In the genomic region with DNA sequence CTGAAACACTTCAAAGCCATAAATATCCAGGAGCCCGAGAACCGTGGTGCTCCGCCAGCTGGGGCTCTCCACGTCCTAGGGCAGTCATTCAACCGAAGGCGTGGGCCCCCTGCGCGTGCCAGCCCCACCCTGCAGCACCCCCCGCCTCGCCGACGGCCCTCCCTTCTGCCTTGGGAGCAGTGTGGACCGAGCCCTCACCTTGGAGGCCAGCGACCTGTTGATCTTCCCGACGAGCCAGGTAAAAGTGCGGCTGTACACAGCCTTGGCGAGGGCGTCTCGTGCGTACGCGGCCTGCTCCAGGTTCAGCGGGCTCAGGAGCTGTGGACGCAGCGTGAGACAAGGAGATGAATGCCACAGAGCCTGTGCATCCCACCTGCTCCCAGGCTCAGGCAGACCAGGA, we compare ENCODE assay signal across 16 cellular contexts. TPM values are rescaled to one million over a fixed set of nuclear protein-coding genes. Genes with fewer than 3 reads are reported as not detected.
DNase-seq lines count a peak whose midpoint lies in the region; FAIRE-seq and TF ChIP-seq lines count a peak whose summit lies in the region.
"Had no signal": no experiment of that assay in that cellular context is flagged by ENCODE, and none has a peak within 500 bp of the region (broad histone marks: within the 10 kb centered on the region; RNA-seq: fewer than 3 reads in every experiment).

No MANE protein-coding gene starts in this region.

- no peak for TF ChIP-seq CTCF in RWPE1 (conservative IDR thresholded peaks at IDR 0.05; ENCODE audit: low read depth)
- TF ChIP-seq CTCF in H1 (IDR thresholded peaks at IDR 0.05; ENCODE audit: control extremely low read depth in 1 of 3, insufficient read depth in 1 of 3, low read depth in 1 of 3, low read length in 3 of 3), result no peak
- no peak for TF ChIP-seq CTCF in nephron progenitor cell (IDR thresholded peaks at IDR 0.05)
- TF ChIP-seq CTCF in glutamatergic neuron (IDR thresholded peaks at IDR 0.05; ENCODE audit: partially characterized antibody, unreplicated experiment), result no peak

- peak overlapping the region; percentile 82 for H3K27ac Mint-ChIP-seq in nephron progenitor cell
- no peak overlapping the region for H3K27ac Mint-ChIP-seq in glutamatergic neuron (ENCODE audit: unreplicated experiment)
- H3K27ac Mint-ChIP-seq: B cell; CD8-positive, alpha-beta T cell had no signal

- 94% methylated on average over 18 of the region's 26 CpGs; no CpG with 5 or more reads in 1 of the 2 experiments for WGBS in H1 (ENCODE audit: extremely low coverage in 1 of 2, insufficient coverage in 1 of 2, insufficient read length in 1 of 2, insufficient replicate concordance in 2 of 2, low coverage in 1 of 2, low lambda C conversion rate in 2 of 2, missing lambda C conversion rate in 1 of 2), 2 experiments

- no peaks in the 10 kb centered on the region for H3K9me3 Mint-ChIP-seq in nephron progenitor cell
- H3K9me3 Mint-ChIP-seq in glutamatergic neuron (ENCODE audit: unreplicated experiment), result peaks cover 7% of the 10 kb centered on the region
- H3K9me3 Mint-ChIP-seq: CD8-positive, alpha-beta T cell had no signal

- peak overlapping the region; percentile 45 for H3K27ac ChIP-seq in RWPE1
- H3K27ac ChIP-seq in H1 (ENCODE audit: low read depth, low read length), result no peak overlapping the region
- H3K27ac ChIP-seq: BLaER1 treated with 17β-estradiol and CSF1 and Interleukin-3, amounts not matched to agents 10 nM and 100 nM; HL-60 had no signal

- peaks cover 9 to 51% (median 34%) of the 10 kb centered on the region in 4 experiments; a peak in 6 of 8 replicates for H3K36me3 ChIP-seq in H1 (ENCODE audit: control insufficient read depth in 2 of 4, insufficient read depth in 4 of 4, low read length in 3 of 4)

- H4K91ac ChIP-seq in H1 (replicated peaks; ENCODE audit: insufficient read length, low read length), result no peak overlapping the region

- no peak overlapping the region for H3K4me3 Mint-ChIP-seq in nephron progenitor cell
- no peak overlapping the region for H3K4me3 Mint-ChIP-seq in glutamatergic neuron (ENCODE audit: unreplicated experiment)
- H3K4me3 Mint-ChIP-seq: B cell; CD8-positive, alpha-beta T cell had no signal

- no peaks in the 10 kb centered on the region; the same call in 1 of the 2 replicates for H3K79me1 ChIP-seq in H1 (ENCODE audit: low read depth, low read length)

- DNase-seq in RWPE1 (ENCODE audit: low spot score) (no peak), H1 (ENCODE audit: low read depth in 1 of 2, low spot score in 2 of 2) (no peak), nephron progenitor cell (no peak), T1000 (lab: John Stamatoyannopoulos, UW) (no peak), OCI-M2 (lab: John Stamatoyannopoulos, UW; ENCODE audit: unreplicated experiment) (no peak), glutamatergic neuron (no peak)
- DNase-seq: Calu3; CD8-positive, alpha-beta T cell; DMS79 treated with DMSO at 0.1 percent for 48 hours; GF-D8 had no signal

- H3K4me1 ChIP-seq in H1 (replicated peaks in 1 of 4; ENCODE audit: control insufficient read depth in 3 of 4, insufficient read depth in 4 of 4, low read length in 3 of 4), result peaks cover 0 to 7% (median 0%) of the 10 kb centered on the region in 4 experiments; a peak in 3 of 7 replicates
- H3K4me1 ChIP-seq: HAP-1 had no signal

- no peak for FAIRE-seq in H1 (lab: Jason Lieb, UNC)
- FAIRE-seq: GM12878, GM19239 had no signal

- no peak overlapping the region for H2BK20ac ChIP-seq in H1 (ENCODE audit: low read length)

- H3K4me2 ChIP-seq in H1 (ENCODE audit: insufficient read depth in 1 of 2, low read depth in 2 of 2, low read length in 2 of 2), result no peak overlapping the region
- H3K4me2 ChIP-seq: BLaER1 treated with 17β-estradiol and CSF1 and Interleukin-3, amounts not matched to agents 10 nM and 100 nM had no signal

- H3K4me1 Mint-ChIP-seq in nephron progenitor cell, result peaks cover 71% of the 10 kb centered on the region
- H3K4me1 Mint-ChIP-seq in glutamatergic neuron (ENCODE audit: low read depth, unreplicated experiment), result peaks cover 15% of the 10 kb centered on the region

- no peak overlapping the region for H3K14ac ChIP-seq in H1 (ENCODE audit: insufficient read length)

- peaks cover 0 to 10% of the 10 kb centered on the region in 2 experiments for H4K20me1 ChIP-seq in H1 (replicated peaks in 1 of 2; ENCODE audit: control insufficient read depth in 1 of 2, insufficient read depth in 2 of 2, low read length in 2 of 2)

- POLR2A ChIA-PET in RWPE1 (lab: Yijun Ruan, JAX; ENCODE audit: low non-redundant PET) (interaction anchor here (0.5 kb wide), 1 partner anchor 1105 kb away, joined by 3 read pairs; no protein-coding TSS in a partner anchor), H1 (lab: Charles Lee; ENCODE audit: partially characterized antibody) (interaction anchor here (1.2 to 2.2 kb wide), 3 partner anchors 9 to 19 kb away, joined by 3 to 7 read pairs (median 6); no protein-coding TSS in a partner anchor)

- H3K9me3 ChIP-seq in H1 (ENCODE audit: insufficient read depth in 2 of 2, low read depth in 1 of 2, low read length in 1 of 2), result no peaks in the 10 kb centered on the region
- H3K9me3 ChIP-seq: BLaER1 treated with 17β-estradiol and CSF1 and Interleukin-3, amounts not matched to agents 10 nM and 100 nM; HAP-1 had no signal

- H4K5ac ChIP-seq in H1 (ENCODE audit: insufficient read length, low read depth, low read length), result no peak overlapping the region

- H3K27me3 ChIP-seq in H1 (replicated peaks in 1 of 4; ENCODE audit: control insufficient read depth in 3 of 4, extremely low read depth in 1 of 4, insufficient read depth in 3 of 4, low read length in 3 of 4), result no peaks in the 10 kb centered on the region
- H3K27me3 ChIP-seq: BLaER1 treated with 17β-estradiol and CSF1 and Interleukin-3, amounts not matched to agents 10 nM and 100 nM had no signal

- no peak overlapping the region for H2AK5ac ChIP-seq in H1 (ENCODE audit: low read depth, low read length)

- H2BK12ac ChIP-seq in H1 (ENCODE audit: low read depth, low read length), result no peak overlapping the region

- H3K79me2 ChIP-seq in H1 (ENCODE audit: control insufficient read depth in 1 of 2, insufficient read depth in 2 of 2, low read length in 2 of 2), result no peaks in the 10 kb centered on the region

- no peaks in the 10 kb centered on the region for H3K27me3 Mint-ChIP-seq in nephron progenitor cell (ENCODE audit: low read depth, poor library complexity)
- peaks cover 10% of the 10 kb centered on the region for H3K27me3 Mint-ChIP-seq in glutamatergic neuron (ENCODE audit: unreplicated experiment)
- H3K27me3 Mint-ChIP-seq: B cell had no signal

- no peak overlapping the region for H2BK5ac ChIP-seq in H1 (ENCODE audit: low read depth, low read length)

- H3K4me3 ChIP-seq in H1 (ENCODE audit: extremely low read depth in 1 of 4, insufficient read depth in 2 of 4, low read depth in 3 of 4, low read length in 4 of 4), result no peak overlapping the region
- H3K4me3 ChIP-seq: BLaER1 treated with 17β-estradiol and CSF1 and Interleukin-3, amounts not matched to agents 10 nM and 100 nM; GM12878; HAP-1 had no signal

- H3K36me3 Mint-ChIP-seq in nephron progenitor cell (ENCODE audit: low read depth) (peaks cover 15% of the 10 kb centered on the region), glutamatergic neuron (ENCODE audit: unreplicated experiment) (peaks cover 5% of the 10 kb centered on the region)

- H3K23me2 ChIP-seq in H1 (ENCODE audit: low read depth, low read length), result no peaks in the 10 kb centered on the region

- no peak overlapping the region for H3K4ac ChIP-seq in H1 (replicated peaks; ENCODE audit: insufficient read length, low read depth, low read length)

- TF ChIP-seq RAD21 in H1 (IDR thresholded peaks at IDR 0.05 in 1 of 2, conservative IDR thresholded peaks at IDR 0.05 in 1 of 2; ENCODE audit: low read depth in 2 of 2, low read length in 2 of 2), result no peak

- no peak overlapping the region for H3K56ac ChIP-seq in H1 (replicated peaks; ENCODE audit: insufficient read length, low read depth, low read length)

- no peak overlapping the region for H2BK120ac ChIP-seq in H1 (replicated peaks; ENCODE audit: low read depth, low read length)

- no peak overlapping the region for H3K18ac ChIP-seq in H1 (ENCODE audit: extremely low read depth, low read length)

- no peak for TF ChIP-seq POLR2A in H1 (IDR thresholded peaks at IDR 0.05; ENCODE audit: control extremely low read depth in 1 of 2, low read depth in 2 of 2, low read length in 2 of 2)

- H2AFZ ChIP-seq in H1 (ENCODE audit: low read length), result no peak overlapping the region

- H3K9ac ChIP-seq in H1 (replicated peaks in 1 of 4; ENCODE audit: extremely low read depth in 1 of 4, low read depth in 3 of 4, low read length in 3 of 4), result no peak overlapping the region
- H3K9ac ChIP-seq: BLaER1 treated with 17β-estradiol and CSF1 and Interleukin-3, amounts not matched to agents 10 nM and 100 nM had no signal

- TF ChIP-seq EP300 in H1 (IDR thresholded peaks at IDR 0.05; ENCODE audit: borderline replicate concordance in 1 of 2, low read depth in 2 of 2, low read length in 2 of 2), result no peak

- H2BK15ac ChIP-seq in H1 (ENCODE audit: low read length), result no peak overlapping the region

- no peak overlapping the region for H3K23ac ChIP-seq in H1 (ENCODE audit: insufficient read length)

- 0 out of 2 replicates have a peak overlapping the region, but pooled peaks have one; percentile 3 for H4K8ac ChIP-seq in H1 (ENCODE audit: extremely low read depth, insufficient read depth, low read length)

- CTCF ChIA-PET in RWPE1 (lab: Yijun Ruan, JAX) (no interaction called here), H1 (lab: Charles Lee; ENCODE audit: partially characterized antibody) (interaction anchor here (1.4 kb wide), 1 partner anchor 55 kb away, joined by 3 read pairs; no protein-coding TSS in a partner anchor)

RNA-seq across cellular contexts. Expression of a gene that starts 14.1 kb away (rescaled TPM):
- total RNA-seq in H1 (2021; fragmentation: NEBNext Ultra II Directional; extraction: Animal tissue kit (Norgen Biotek cat#: 25700)), result 78.6 and 80.2 TPM in 2 replicates
- polyA plus RNA-seq in H1 (2011; rRNA removed), result 40.1 and 52.4 TPM in 2 replicates
- 44.8 TPM for polyA plus RNA-seq in H1 (2011; cell fraction: cytosol; rRNA removed)
- polyA plus RNA-seq in H1 (2011; cell fraction: nucleus; rRNA removed), result 101 TPM
- 42.7 to 57.4 TPM (median 55.0 TPM) in 4 replicates for polyA plus RNA-seq in H1 (2012, experiment 1 of 2)
- polyA plus RNA-seq in H1 (2012, experiment 2 of 2), result 52.1 TPM
- polyA plus RNA-seq in H1 (2013, experiment 1 of 2), result 32.7 TPM
- 31.0 TPM for polyA plus RNA-seq in H1 (2013, experiment 2 of 2)
- polyA minus RNA-seq in H1 (2011; rRNA and poly(A)+ RNA removed), result 116 and 124 TPM in 2 replicates
- 57.5 TPM for polyA minus RNA-seq in H1 (2011; cell fraction: cytosol; rRNA and poly(A)+ RNA removed)
- polyA minus RNA-seq in H1 (2011; cell fraction: nucleus; rRNA and poly(A)+ RNA removed), result 44.3 TPM
- 58.5 TPM for total RNA-seq in glutamatergic neuron (ENCODE audit: unreplicated experiment)

RNA-seq across cellular contexts. Expression of a gene that starts 22.4 kb away (rescaled TPM):
- total RNA-seq in H1 (2021; fragmentation: NEBNext Ultra II Directional; extraction: Animal tissue kit (Norgen Biotek cat#: 25700)), result 51.9 and 57.1 TPM in 2 replicates
- 25.7 and 32.8 TPM in 2 replicates for polyA plus RNA-seq in H1 (2011; rRNA removed)
- polyA plus RNA-seq in H1 (2011; cell fraction: cytosol; rRNA removed), result 40.4 TPM
- 10.4 TPM for polyA plus RNA-seq in H1 (2011; cell fraction: nucleus; rRNA removed)
- polyA plus RNA-seq in H1 (2012, experiment 1 of 2), result 30.5 to 38.1 TPM (median 34.7 TPM) in 4 replicates
- polyA plus RNA-seq in H1 (2012, experiment 2 of 2), result 4.9 TPM
- polyA plus RNA-seq in H1 (2013, experiment 1 of 2), result 27.5 TPM
- 28.4 TPM for polyA plus RNA-seq in H1 (2013, experiment 2 of 2)
- 50.9 and 59.7 TPM in 2 replicates for polyA minus RNA-seq in H1 (2011; rRNA and poly(A)+ RNA removed)
- polyA minus RNA-seq in H1 (2011; cell fraction: cytosol; rRNA and poly(A)+ RNA removed), result 29.9 TPM
- polyA minus RNA-seq in H1 (2011; cell fraction: nucleus; rRNA and poly(A)+ RNA removed), result 17.3 TPM
- 46.4 TPM for total RNA-seq in glutamatergic neuron (ENCODE audit: unreplicated experiment)

RNA-seq across cellular contexts. Expression of a gene that starts 38.0 kb away (rescaled TPM):
- 20.4 and 21.0 TPM in 2 replicates for total RNA-seq in H1 (2021; fragmentation: NEBNext Ultra II Directional; extraction: Animal tissue kit (Norgen Biotek cat#: 25700))
- polyA plus RNA-seq in H1 (2011; rRNA removed), result 24.1 and 24.7 TPM in 2 replicates
- polyA plus RNA-seq in H1 (2011; cell fraction: cytosol; rRNA removed), result 22.7 TPM
- 35.7 TPM for polyA plus RNA-seq in H1 (2011; cell fraction: nucleus; rRNA removed)
- polyA plus RNA-seq in H1 (2012, experiment 1 of 2), result 14.2 to 20.5 TPM (median 18.9 TPM) in 4 replicates
- polyA plus RNA-seq in H1 (2012, experiment 2 of 2), result 24.7 TPM
- 13.2 TPM for polyA plus RNA-seq in H1 (2013, experiment 1 of 2)
- 12.5 TPM for polyA plus RNA-seq in H1 (2013, experiment 2 of 2)
- polyA minus RNA-seq in H1 (2011; rRNA and poly(A)+ RNA removed), result 24.1 and 32.5 TPM in 2 replicates
- polyA minus RNA-seq in H1 (2011; cell fraction: cytosol; rRNA and poly(A)+ RNA removed), result 23.2 TPM
- 24.3 TPM for polyA minus RNA-seq in H1 (2011; cell fraction: nucleus; rRNA and poly(A)+ RNA removed)
- 42.4 TPM for total RNA-seq in glutamatergic neuron (ENCODE audit: unreplicated experiment)
